Comparison of ENCODE assay signal across 20 cellular contexts in genomic region chr7:115649429-115649828, GRCh38.
A peak's percentile ranks its signal among the peaks of the same experiment; 100 is the strongest.
DNase-seq lines count a peak whose midpoint lies in the region; ATAC-seq and TF ChIP-seq lines count a peak whose summit lies in the region.
"Had no signal": no experiment of that assay in that cellular context is flagged by ENCODE, and none has a peak within 500 bp of the region (broad histone marks: within the 10 kb centered on the region; RNA-seq: fewer than 3 reads in every experiment).

No MANE protein-coding gene starts in this region.

- no peak overlapping the region for H3K27ac Mint-ChIP-seq in T-helper 2 cell treated with Interferon-gamma antibody and Interleukin-4, amounts not matched to agents 5 μg/mL and 100 μg/mL, for 36 hours
- no peak overlapping the region for H3K27ac Mint-ChIP-seq in activated naive CD4-positive, alpha-beta T cell treated with anti-CD3 and anti-CD28 coated beads, Interleukin-2, amount 10 ng/mL, durations not matched to agents 7 days and 5 days

- H3K36me3 Mint-ChIP-seq in T-helper 2 cell treated with Interferon-gamma antibody and Interleukin-4, amounts not matched to agents 5 μg/mL and 100 μg/mL, for 36 hours (ENCODE audit: low read depth): no peaks in the 10 kb centered on the region
- H3K36me3 Mint-ChIP-seq in activated naive CD4-positive, alpha-beta T cell treated with anti-CD3 and anti-CD28 coated beads, Interleukin-2, amount 10 ng/mL, durations not matched to agents 7 days and 5 days: no peaks in the 10 kb centered on the region
- H3K36me3 Mint-ChIP-seq: CD4-positive, alpha-beta memory T cell had no signal

- TF ChIP-seq CTCF in 22Rv1 (IDR thresholded peaks at IDR 0.05): no peak
- TF ChIP-seq CTCF in VCaP (conservative IDR thresholded peaks at IDR 0.05): no peak
- TF ChIP-seq CTCF in prostate gland (IDR thresholded peaks at IDR 0.05): no peak

- H3K4me1 Mint-ChIP-seq in T-helper 2 cell treated with Interferon-gamma antibody and Interleukin-4, amounts not matched to agents 5 μg/mL and 100 μg/mL, for 36 hours (ENCODE audit: low read depth): no peaks in the 10 kb centered on the region
- no peaks in the 10 kb centered on the region for H3K4me1 Mint-ChIP-seq in activated naive CD4-positive, alpha-beta T cell treated with anti-CD3 and anti-CD28 coated beads, Interleukin-2, amount 10 ng/mL, durations not matched to agents 7 days and 5 days
- H3K4me1 Mint-ChIP-seq: CD4-positive, alpha-beta memory T cell had no signal

- TF ChIP-seq POLR2A in prostate gland (IDR thresholded peaks at IDR 0.05): no peak

- intact Hi-C loops in prostate gland (cut with DNase I): no loop called here

- CTCF ChIA-PET in activated naive CD4-positive, alpha-beta T cell treated with anti-CD3 and anti-CD28 coated beads, Interleukin-2, amount 10 ng/mL, durations not matched to agents 7 days and 5 days (lab: Charles Lee): no interaction called here

- DNase-seq in HT-29 (ENCODE audit: low spot score) (peak; percentile 37), prostate gland (ENCODE audit: low spot score) (peak; percentile 27)
- DNase-seq in T-helper 2 cell treated with Interferon-gamma antibody and Interleukin-4, amounts not matched to agents 5 μg/mL and 100 μg/mL, for 36 hours (ENCODE audit: low spot score): no peak
- no peak for DNase-seq in activated naive CD4-positive, alpha-beta T cell treated with anti-CD3 and anti-CD28 coated beads, Interleukin-2, amount 10 ng/mL, durations not matched to agents 7 days and 5 days
- DNase-seq: 8988T; ACHN; AML-193; BE2C; CD4-positive, alpha-beta memory T cell; COR-L47; DMS153; DND-41; GM23248; H7; HCEC 1CT had no signal

- H3K27me3 Mint-ChIP-seq in T-helper 2 cell treated with Interferon-gamma antibody and Interleukin-4, amounts not matched to agents 5 μg/mL and 100 μg/mL, for 36 hours (ENCODE audit: low read depth): no peaks in the 10 kb centered on the region
- no peaks in the 10 kb centered on the region for H3K27me3 Mint-ChIP-seq in activated naive CD4-positive, alpha-beta T cell treated with anti-CD3 and anti-CD28 coated beads, Interleukin-2, amount 10 ng/mL, durations not matched to agents 7 days and 5 days
- H3K27me3 Mint-ChIP-seq: CD4-positive, alpha-beta memory T cell had no signal

- H3K4me3 ChIP-seq in prostate gland: no peak overlapping the region
- H3K4me3 ChIP-seq: A549; BLaER1 treated with 17β-estradiol and CSF1 and Interleukin-3, amounts not matched to agents 10 nM and 100 nM; GM23248 had no signal

- H3K9me3 Mint-ChIP-seq in T-helper 2 cell treated with Interferon-gamma antibody and Interleukin-4, amounts not matched to agents 5 μg/mL and 100 μg/mL, for 36 hours: no peaks in the 10 kb centered on the region
- H3K9me3 Mint-ChIP-seq in activated naive CD4-positive, alpha-beta T cell treated with anti-CD3 and anti-CD28 coated beads, Interleukin-2, amount 10 ng/mL, durations not matched to agents 7 days and 5 days: no peaks in the 10 kb centered on the region

- H3K27me3 ChIP-seq in prostate gland (replicated peaks; ENCODE audit: insufficient read depth): no peaks in the 10 kb centered on the region
- H3K27me3 ChIP-seq: BE2C; BLaER1 treated with 17β-estradiol and CSF1 and Interleukin-3, amounts not matched to agents 10 nM and 100 nM had no signal

- peaks cover 3% of the 10 kb centered on the region for H3K4me1 ChIP-seq in prostate gland (replicated peaks)
- H3K4me1 ChIP-seq: BE2C; BLaER1 treated with 17β-estradiol and CSF1 and Interleukin-3, amounts not matched to agents 10 nM and 100 nM had no signal

- no peaks in the 10 kb centered on the region for H3K36me3 ChIP-seq in prostate gland
- H3K36me3 ChIP-seq: BE2C; BLaER1 treated with 17β-estradiol and CSF1 and Interleukin-3, amounts not matched to agents 10 nM and 100 nM had no signal

- ATAC-seq in GM18861 (IDR thresholded peaks at IDR 0.05; ENCODE audit: unreplicated experiment): no peak
- ATAC-seq: A549 had no signal

- H3K27ac ChIP-seq in 22Rv1 (peak overlapping the region; percentile 12; the same call in 1 of the 2 replicates), VCaP (peak overlapping the region; percentile 58), prostate gland (peak overlapping the region in 1 of 2 donors; percentile 15)
- H3K27ac ChIP-seq: A549; BLaER1 treated with 17β-estradiol and CSF1 and Interleukin-3, amounts not matched to agents 10 nM and 100 nM; GM23248 had no signal

- no peaks in the 10 kb centered on the region for H3K9me3 ChIP-seq in prostate gland
- H3K9me3 ChIP-seq: A549; BE2C; BLaER1 treated with 17β-estradiol and CSF1 and Interleukin-3, amounts not matched to agents 10 nM and 100 nM had no signal

- no peak overlapping the region for H3K4me3 Mint-ChIP-seq in T-helper 2 cell treated with Interferon-gamma antibody and Interleukin-4, amounts not matched to agents 5 μg/mL and 100 μg/mL, for 36 hours
- H3K4me3 Mint-ChIP-seq in activated naive CD4-positive, alpha-beta T cell treated with anti-CD3 and anti-CD28 coated beads, Interleukin-2, amount 10 ng/mL, durations not matched to agents 7 days and 5 days: no peak overlapping the region
- H3K4me3 Mint-ChIP-seq: CD4-positive, alpha-beta memory T cell had no signal

Comparison
In these comparisons a context has a peak if more than half of its experiments do, and no peak if none do; other contexts are left out.
1. DNase-seq: peak in HT-29 (single experiment) and prostate gland (single experiment); none in T-helper 2 cell treated with Interferon-gamma antibody and Interleukin-4, amounts not matched to agents 5 μg/mL and 100 μg/mL, for 36 hours (single experiment) and activated naive CD4-positive, alpha-beta T cell treated with anti-CD3 and anti-CD28 coated beads, Interleukin-2, amount 10 ng/mL, durations not matched to agents 7 days and 5 days (single experiment).